ENCODE assay signal across 14 cellular contexts in genomic region chr17:10120749-10121148, GRCh38.
DNase-seq lines count a peak whose midpoint lies in the region; ATAC-seq and TF ChIP-seq lines count a peak whose summit lies in the region.
"Had no signal": no experiment of that assay in that cellular context is flagged by ENCODE, and none has a peak within 500 bp of the region (broad histone marks: within the 10 kb centered on the region; RNA-seq: fewer than 3 reads in every experiment).

No MANE protein-coding gene starts in this region.

- H3K4me1 ChIP-seq in heart left ventricle = peaks cover 0 to 87% (median 58%) of the 10 kb centered on the region in 12 donors
- H3K4me1 ChIP-seq in transverse colon = peaks cover 3 to 28% (median 9%) of the 10 kb centered on the region in 4 donors

- H3K9me3 ChIP-seq in heart left ventricle = no peaks in the 10 kb centered on the region
- H3K9me3 ChIP-seq in transverse colon = no peaks in the 10 kb centered on the region

- in situ Hi-C loops in transverse colon (cut with MboI; ENCODE audit: low pct_ligation_motif_present in 1 of 4, low pct_unique_long_range_greater_than_20kb in 1 of 4, low sequenced_read_pairs in 3 of 4) = no loop called here

- no peak overlapping the region for H3K4me3 ChIP-seq in heart left ventricle
- no peak overlapping the region for H3K4me3 ChIP-seq in transverse colon

- no peak for TF ChIP-seq CTCF in heart left ventricle (IDR thresholded peaks at IDR 0.05)
- no peak for TF ChIP-seq CTCF in VCaP (conservative IDR thresholded peaks at IDR 0.05)
- TF ChIP-seq CTCF in transverse colon (IDR thresholded peaks at IDR 0.05) = no peak

- H3K27ac ChIP-seq in heart left ventricle (peak overlapping the region in 8 of 12 donors; percentile 11 to 67 (median 48)), VCaP (peak overlapping the region; percentile 44), transverse colon (peak overlapping the region in 3 of 4 donors; percentile 2 to 23 (median 22))

- H3K36me3 ChIP-seq in heart left ventricle (no peaks in the 10 kb centered on the region), transverse colon (no peaks in the 10 kb centered on the region)

- no peak for TF ChIP-seq POLR2A in heart left ventricle (IDR thresholded peaks at IDR 0.05)
- no peak for TF ChIP-seq POLR2A in transverse colon (IDR thresholded peaks at IDR 0.05)

- DNase-seq in heart left ventricle (no peak), left cardiac atrium (no peak), islet precursor cell (peak; percentile 31), transverse colon (no peak), HUDEP-2 (lab: John Stamatoyannopoulos, UW; ENCODE audit: unreplicated experiment in 76 of 76) (no peak), NCI-H345 treated with DMSO at 0.1 percent for 48 hours (lab: John Stamatoyannopoulos, UW; ENCODE audit: unreplicated experiment) (no peak), DMS79 (lab: John Stamatoyannopoulos, UW) (no peak)
- DNase-seq: erythroblast, left colon, NCI-H2171, SHP77, T1000 had no signal

- no peak for TF ChIP-seq EP300 in transverse colon (IDR thresholded peaks at IDR 0.05; ENCODE audit: low read depth)

- intact Hi-C loops in heart left ventricle (cut with DNase I) = loop anchor here in 2 of 10 donors (5.0 to 10.0 kb wide), 4 partner anchors 77 to 196 kb away; partner anchors contain the start of gene GAS7 (in 1 of the 2)
- intact Hi-C loops in left cardiac atrium (cut with DNase I) = no loop called here
- intact Hi-C loops in transverse colon (cut with DNase I; ENCODE audit: low total_unique reads) = loop anchor here (5.0 kb wide), 1 partner anchor 1358 kb away; no protein-coding TSS in a partner anchor

- no peak for ATAC-seq in heart left ventricle
- no peak for ATAC-seq in left cardiac atrium
- ATAC-seq: activated naive CD4-positive, alpha-beta T cell treated with anti-CD3 and anti-CD28 coated beads, Interleukin-2, amount 50 U/mL, for 72 hours had no signal

- 37 to 47% (median 41%) methylated on average over 12 of the region's 12 CpGs for WGBS in heart left ventricle, 4 donors
- 59% methylated on average over 12 of the region's 12 CpGs; no CpG with 5 or more reads in 1 of the 2 donors for WGBS in transverse colon (ENCODE audit: low coverage in 1 of 2), 2 donors

- no peaks in the 10 kb centered on the region for H3K27me3 ChIP-seq in heart left ventricle
- H3K27me3 ChIP-seq in transverse colon = no peaks in the 10 kb centered on the region
